10 cellular contexts compared by ENCODE assay signal in genomic region chr9:93958875-93959682, GRCh38. TPM values are rescaled to one million over a fixed set of nuclear protein-coding genes. Genes with fewer than 3 reads are reported as not detected.
DNase-seq lines count a peak whose midpoint lies in the region; ATAC-seq and TF ChIP-seq lines count a peak whose summit lies in the region.
"Had no signal": no experiment of that assay in that cellular context is flagged by ENCODE, and none has a peak within 500 bp of the region (broad histone marks: within the 10 kb centered on the region; RNA-seq: fewer than 3 reads in every experiment).

No MANE protein-coding gene starts in this region.

- H3K4me1 Mint-ChIP-seq in activated CD8-positive, alpha-beta memory T cell treated with anti-CD3 and anti-CD28 coated beads, Interleukin-2, amount 10 ng/mL, durations not matched to agents 7 days and 5 days: peaks cover 26% of the 10 kb centered on the region
- peaks cover 38% of the 10 kb centered on the region for H3K4me1 Mint-ChIP-seq in activated CD8-positive, alpha-beta T cell treated with anti-CD3 and anti-CD28 coated beads for 36 hours (ENCODE audit: low read depth)

- H3K9me3 ChIP-seq in iPS-15b (ENCODE audit: control insufficient read depth, insufficient read depth, low read length) (no peaks in the 10 kb centered on the region), stomach smooth muscle (ENCODE audit: control insufficient read depth in 2 of 2, low read length in 2 of 2) (no peaks in the 10 kb centered on the region)

- peak; percentile 68 for DNase-seq in activated CD8-positive, alpha-beta memory T cell treated with anti-CD3 and anti-CD28 coated beads for 24 hours
- no peak for DNase-seq in activated CD8-positive, alpha-beta memory T cell treated with anti-CD3 and anti-CD28 coated beads, Interleukin-2, amount 10 ng/mL, durations not matched to agents 7 days and 5 days
- peak; percentile 26 for DNase-seq in activated CD8-positive, alpha-beta T cell treated with anti-CD3 and anti-CD28 coated beads for 36 hours
- no peak for DNase-seq in stimulated activated CD4-positive, alpha-beta T cell treated with anti-CD3 and anti-CD28 coated beads, Interleukin-4, amount 100 ng/mL, for 24 hours
- no peak for DNase-seq in NCI-H510A treated with DMSO at 0.1 percent for 48 hours (lab: John Stamatoyannopoulos, UW)
- no peak for DNase-seq in NCI-H446 treated with DMSO at 0.1 percent for 48 hours (lab: John Stamatoyannopoulos, UW)
- DNase-seq: activated CD4-positive, alpha-beta T cell treated with anti-CD3 and anti-CD28 coated beads, Interleukin-2, amount 50 U/mL, for 1 hour had no signal

- POLR2A ChIA-PET in activated CD8-positive, alpha-beta T cell treated with anti-CD3 and anti-CD28 coated beads for 36 hours (lab: Charles Lee): interaction anchor here (0.9 kb wide), 1 partner anchor 276 kb away, joined by 3 read pairs; no protein-coding TSS in a partner anchor

- no peak overlapping the region for H3K27ac Mint-ChIP-seq in activated CD8-positive, alpha-beta memory T cell treated with anti-CD3 and anti-CD28 coated beads, Interleukin-2, amount 10 ng/mL, durations not matched to agents 7 days and 5 days
- no peak overlapping the region for H3K27ac Mint-ChIP-seq in activated CD8-positive, alpha-beta T cell treated with anti-CD3 and anti-CD28 coated beads for 36 hours

- no peak overlapping the region for H3K9ac ChIP-seq in iPS-15b (ENCODE audit: low read depth, low read length)
- peak overlapping the region; percentile 82 to 95 for H3K9ac ChIP-seq in stomach smooth muscle (ENCODE audit: low read length in 2 of 2)

- H3K27ac ChIP-seq in stomach smooth muscle (ENCODE audit: low read length): peak overlapping the region; percentile 98

- no peak overlapping the region for H3K4me3 Mint-ChIP-seq in activated CD8-positive, alpha-beta memory T cell treated with anti-CD3 and anti-CD28 coated beads, Interleukin-2, amount 10 ng/mL, durations not matched to agents 7 days and 5 days
- peak overlapping the region; percentile 53 for H3K4me3 Mint-ChIP-seq in activated CD8-positive, alpha-beta T cell treated with anti-CD3 and anti-CD28 coated beads for 36 hours

- H3K4me3 ChIP-seq in iPS-15b (ENCODE audit: low read depth, low read length) (peak overlapping the region; percentile 24), stomach smooth muscle (ENCODE audit: low read length in 2 of 2) (peak overlapping the region; percentile 86 to 94)

- H3K4me1 ChIP-seq in iPS-15b (ENCODE audit: control insufficient read depth, insufficient read depth, low read length): peaks cover 3% of the 10 kb centered on the region
- H3K4me1 ChIP-seq in stomach smooth muscle (ENCODE audit: control insufficient read depth, insufficient read depth, low read length): peaks cover 73% of the 10 kb centered on the region

- H3K9me3 Mint-ChIP-seq in activated CD8-positive, alpha-beta memory T cell treated with anti-CD3 and anti-CD28 coated beads, Interleukin-2, amount 10 ng/mL, durations not matched to agents 7 days and 5 days (ENCODE audit: low read depth): no peaks in the 10 kb centered on the region
- H3K9me3 Mint-ChIP-seq in activated CD8-positive, alpha-beta T cell treated with anti-CD3 and anti-CD28 coated beads for 36 hours: no peaks in the 10 kb centered on the region

- H3K27me3 ChIP-seq in iPS-15b (ENCODE audit: control insufficient read depth, insufficient read depth, low read length): peaks cover 82% of the 10 kb centered on the region
- peaks cover 0 to 2% of the 10 kb centered on the region in 2 donors for H3K27me3 ChIP-seq in stomach smooth muscle (ENCODE audit: control insufficient read depth in 1 of 2, insufficient read depth in 2 of 2, low read length in 2 of 2)

- H3K36me3 ChIP-seq in iPS-15b (ENCODE audit: control insufficient read depth, insufficient read depth, low read length) (no peaks in the 10 kb centered on the region), stomach smooth muscle (ENCODE audit: control insufficient read depth in 2 of 2, insufficient read depth in 2 of 2, low read length in 2 of 2) (peaks cover under 1 to 2% of the 10 kb centered on the region in 2 donors)

- intact Hi-C loops in activated CD8-positive, alpha-beta T cell treated with anti-CD3 and anti-CD28 coated beads for 36 hours (cut with micrococcal nuclease): no loop called here

- H3K36me3 Mint-ChIP-seq in activated CD8-positive, alpha-beta memory T cell treated with anti-CD3 and anti-CD28 coated beads, Interleukin-2, amount 10 ng/mL, durations not matched to agents 7 days and 5 days: no peaks in the 10 kb centered on the region
- H3K36me3 Mint-ChIP-seq in activated CD8-positive, alpha-beta T cell treated with anti-CD3 and anti-CD28 coated beads for 36 hours (ENCODE audit: low read depth): peaks cover 3% of the 10 kb centered on the region

- no peak for TF ChIP-seq CTCF in activated CD8-positive, alpha-beta T cell treated with anti-CD3 and anti-CD28 coated beads for 36 hours (IDR thresholded peaks at IDR 0.05)

- peaks cover 75% of the 10 kb centered on the region for H3K27me3 Mint-ChIP-seq in activated CD8-positive, alpha-beta memory T cell treated with anti-CD3 and anti-CD28 coated beads, Interleukin-2, amount 10 ng/mL, durations not matched to agents 7 days and 5 days
- H3K27me3 Mint-ChIP-seq in activated CD8-positive, alpha-beta T cell treated with anti-CD3 and anti-CD28 coated beads for 36 hours: peaks cover 59% of the 10 kb centered on the region

- CTCF ChIA-PET in activated CD8-positive, alpha-beta memory T cell treated with anti-CD3 and anti-CD28 coated beads, Interleukin-2, amount 10 ng/mL, durations not matched to agents 7 days and 5 days (lab: Charles Lee): interaction anchor here (0.8 to 1.4 kb wide), 3 partner anchors 132 to 280 kb away, joined by 3 to 4 read pairs (median 4); no protein-coding TSS in a partner anchor
- CTCF ChIA-PET in activated CD8-positive, alpha-beta T cell treated with anti-CD3 and anti-CD28 coated beads for 36 hours (lab: Charles Lee): interaction anchor here (1.1 to 5.4 kb wide), 3 partner anchors 132 to 276 kb away, joined by 3 to 37 read pairs (median 3); no protein-coding TSS in a partner anchor

- ATAC-seq in activated CD8-positive, alpha-beta memory T cell treated with anti-CD3 and anti-CD28 coated beads, Interleukin-2, amount 10 ng/mL, durations not matched to agents 7 days and 5 days: no peak
- no peak for ATAC-seq in activated CD8-positive, alpha-beta T cell treated with anti-CD3 and anti-CD28 coated beads for 36 hours

RNA-seq across cellular contexts. Expression of gene BARX1, which starts 3.9 kb away (rescaled TPM):
- total RNA-seq in activated CD8-positive, alpha-beta memory T cell treated with anti-CD3 and anti-CD28 coated beads, Interleukin-2, amount 10 ng/mL, durations not matched to agents 7 days and 5 days: not detected
- total RNA-seq in activated CD8-positive, alpha-beta T cell treated with anti-CD3 and anti-CD28 coated beads for 36 hours: 1 to 10 TPM; 6.6 to 7.6 TPM
- total RNA-seq: liver had no signal

Comparison
In these comparisons a context has a peak if more than half of its experiments do, and no peak if none do; other contexts are left out.
1. DNase-seq: peak in activated CD8-positive, alpha-beta memory T cell treated with anti-CD3 and anti-CD28 coated beads for 24 hours (single experiment) and activated CD8-positive, alpha-beta T cell treated with anti-CD3 and anti-CD28 coated beads for 36 hours (single experiment); none in activated CD8-positive, alpha-beta memory T cell treated with anti-CD3 and anti-CD28 coated beads, Interleukin-2, amount 10 ng/mL, durations not matched to agents 7 days and 5 days (single experiment), stimulated activated CD4-positive, alpha-beta T cell treated with anti-CD3 and anti-CD28 coated beads, Interleukin-4, amount 100 ng/mL, for 24 hours (single experiment), NCI-H510A treated with DMSO at 0.1 percent for 48 hours (single experiment) and NCI-H446 treated with DMSO at 0.1 percent for 48 hours (single experiment).
2. RNA of gene BARX1, which starts 3.9 kb away (total RNA-seq): 6.6 to 7.6 TPM in activated CD8-positive, alpha-beta T cell treated with anti-CD3 and anti-CD28 coated beads for 36 hours; not detected in activated CD8-positive, alpha-beta memory T cell treated with anti-CD3 and anti-CD28 coated beads, Interleukin-2, amount 10 ng/mL, durations not matched to agents 7 days and 5 days; every median in the first group is over 4 times any median in the second.